ENCODE assay signal across 1 cellular context in the genomic region with DNA sequence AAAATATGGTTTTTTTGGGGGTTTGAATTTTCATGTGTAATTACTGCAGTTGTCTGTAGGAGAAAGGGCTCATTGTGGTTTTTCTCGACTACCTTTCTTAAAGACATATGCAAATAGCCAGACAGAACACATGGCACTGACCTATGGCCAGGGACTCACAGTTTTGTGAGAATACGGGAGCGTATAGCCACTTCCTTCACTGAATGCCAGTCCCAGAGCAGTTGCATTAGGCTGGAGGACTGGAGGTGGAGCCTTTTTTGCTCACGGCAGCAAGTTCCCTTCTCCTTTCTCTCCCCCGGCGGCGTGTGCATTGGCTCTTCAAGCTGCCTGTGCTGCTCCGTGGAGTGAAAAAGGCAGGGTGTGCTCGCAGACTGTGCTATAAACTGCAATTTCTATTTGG.
TF ChIP-seq lines count a peak whose summit lies in the region.

No MANE protein-coding gene starts in this region.

TF ChIP-seq in H1, 55 proteins besides CTCF, POLR2A, EP300 and RAD21 (continued from another document):
- TF ChIP-seq KDM4A (IDR thresholded peaks at IDR 0.05; ENCODE audit: low read depth, low read length, severe bottlenecking) (no peak), NANOG (IDR thresholded peaks at IDR 0.05; ENCODE audit: insufficient read depth, low read depth, low read length, poor library complexity, severe bottlenecking) (no peak), GTF2F1 (IDR thresholded peaks at IDR 0.05; ENCODE audit: borderline replicate concordance, low read depth, low read length) (no peak), TAF7 (optimal IDR thresholded peaks at IDR 0.05; ENCODE audit: borderline replicate concordance, low read depth, low read length) (no peak), EZH2 (IDR thresholded peaks at IDR 0.05; ENCODE audit: low read depth, low read length, severe bottlenecking) (no peak), POU5F1 (IDR thresholded peaks at IDR 0.05; ENCODE audit: low read depth, low read length) (no peak), BRCA1 (IDR thresholded peaks at IDR 0.05; ENCODE audit: low read depth, low read length) (no peak), RBBP5 (IDR thresholded peaks at IDR 0.05; ENCODE audit: borderline replicate concordance, low read depth, low read length) (no peak), MAFK (IDR thresholded peaks at IDR 0.05; ENCODE audit: low read depth, low read length) (no peak), JUND (IDR thresholded peaks at IDR 0.05; ENCODE audit: low read length) (no peak), CBX8 (IDR thresholded peaks at IDR 0.05; ENCODE audit: borderline replicate concordance, low read depth, low read length) (no peak), YY1 (IDR thresholded peaks at IDR 0.05; ENCODE audit: low read depth, low read length) (no peak), SRF (IDR thresholded peaks at IDR 0.05; ENCODE audit: low read depth, low read length) (no peak), RNF2 (IDR thresholded peaks at IDR 0.05; ENCODE audit: borderline replicate concordance, low read depth, low read length, missing control alignments, poor library complexity, severe bottlenecking) (no peak)
- TF ChIP-seq, protein P1, sequence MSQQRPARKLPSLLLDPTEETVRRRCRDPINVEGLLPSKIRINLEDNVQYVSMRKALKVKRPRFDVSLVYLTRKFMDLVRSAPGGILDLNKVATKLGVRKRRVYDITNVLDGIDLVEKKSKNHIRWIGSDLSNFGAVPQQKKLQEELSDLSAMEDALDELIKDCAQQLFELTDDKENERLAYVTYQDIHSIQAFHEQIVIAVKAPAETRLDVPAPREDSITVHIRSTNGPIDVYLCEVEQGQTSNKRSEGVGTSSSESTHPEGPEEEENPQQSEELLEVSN (IDR thresholded peaks at IDR 0.05) = no peak
